In the genomic region with DNA sequence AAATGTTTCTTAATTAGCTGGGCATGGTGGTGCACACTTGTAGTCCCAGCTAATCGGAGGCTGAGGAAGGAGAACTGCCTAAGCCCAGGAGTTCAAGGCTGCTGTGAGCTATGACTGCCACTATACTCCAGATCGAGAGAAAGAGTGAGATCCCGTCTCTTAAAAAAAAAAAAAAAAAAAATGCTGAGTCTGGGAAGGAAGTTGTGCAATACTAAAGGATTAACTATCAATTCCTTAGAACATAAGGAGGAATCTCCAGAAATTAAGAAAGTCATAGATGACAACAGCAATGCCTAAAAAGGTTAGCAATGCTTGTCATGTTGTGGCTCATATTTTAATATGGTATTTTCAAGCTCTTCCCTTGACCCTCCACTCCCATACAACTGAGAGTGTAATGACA, we compare ENCODE assay signal across 1 cellular context.
TF ChIP-seq lines count a peak whose summit lies in the region.

No MANE protein-coding gene starts in this region.

TF ChIP-seq in K562, 482 proteins besides CTCF, POLR2A, EP300 and RAD21:
- TF ChIP-seq MAFG (tag; conservative IDR thresholded peaks at IDR 0.05) (0 out of 2 replicates have a peak, but pooled peaks have one; percentile 15), ZNF175 (CRISPR knock-in tag; IDR thresholded peaks at IDR 0.05; ENCODE audit: low read depth) (no peak), MAFK (IDR thresholded peaks at IDR 0.05; ENCODE audit: low read length) (peak; percentile 2; the same call in 1 of the 2 replicates), SMARCB1 (IDR thresholded peaks at IDR 0.05; ENCODE audit: insufficient read length, low read depth) (no peak), NR2C1 (IDR thresholded peaks at IDR 0.05) (no peak), NR2C1 (tag; IDR thresholded peaks at IDR 0.05) (no peak), CEBPG (CRISPR knock-in tag; IDR thresholded peaks at IDR 0.05) (peak; percentile 43; the same call in 1 of the 2 replicates), CEBPG (tag; conservative IDR thresholded peaks at IDR 0.05 in 1 of 2, IDR thresholded peaks at IDR 0.05 in 1 of 2) (peak; percentile 79 to 83), ZNF316 (IDR thresholded peaks at IDR 0.05) (peak; percentile 72), CEBPB (tag; IDR thresholded peaks at IDR 0.05) (peak; percentile 95), ZNF384 (IDR thresholded peaks at IDR 0.05; ENCODE audit: low read depth, low read length) (peak; percentile 61), C11orf30 (IDR thresholded peaks at IDR 0.05; ENCODE audit: low read depth) (peak; percentile 50; the same call in 1 of the 2 replicates)
